8 cellular contexts compared by ENCODE assay signal in genomic region chr21:42227909-42228708, GRCh38. TPM values are rescaled to one million over a fixed set of nuclear protein-coding genes. Genes with fewer than 3 reads are reported as not detected.
DNase-seq lines count a peak whose midpoint lies in the region; ATAC-seq and TF ChIP-seq lines count a peak whose summit lies in the region.

No MANE protein-coding gene starts in this region.

- peak in 1 of 4 donors; percentile 33 for TF ChIP-seq EP300 in sigmoid colon (IDR thresholded peaks at IDR 0.05)

- peak overlapping the region; percentile 54 for H3K27ac ChIP-seq in CD8-positive, alpha-beta T cell (ENCODE audit: low read depth, low read length)
- H3K27ac ChIP-seq in SJSA1 (peak overlapping the region; percentile 33), sigmoid colon (peak overlapping the region; percentile 35 to 67 (median 58)), aorta (ENCODE audit: low read depth in 1 of 2, low read length in 2 of 2) (no peak overlapping the region)

- 17 to 21% methylated on average over 10 of the region's 10 CpGs for WGBS in sigmoid colon, 2 donors
- 68 to 72% methylated on average over 10 of the region's 10 CpGs for WGBS in aorta, 2 donors

- H3K9me3 ChIP-seq in CD8-positive, alpha-beta T cell (ENCODE audit: low read length): no peaks in the 10 kb centered on the region
- H3K9me3 ChIP-seq in SJSA1 (replicated peaks): no peaks in the 10 kb centered on the region
- H3K9me3 ChIP-seq in sigmoid colon: no peaks in the 10 kb centered on the region
- no peaks in the 10 kb centered on the region for H3K9me3 ChIP-seq in aorta (ENCODE audit: control insufficient read depth, low read length)

- no peaks in the 10 kb centered on the region for H3K36me3 ChIP-seq in CD8-positive, alpha-beta T cell (ENCODE audit: insufficient read depth, low read length)
- H3K36me3 ChIP-seq in SJSA1: no peaks in the 10 kb centered on the region
- H3K36me3 ChIP-seq in sigmoid colon: peaks cover 0 to 7% (median 2%) of the 10 kb centered on the region in 4 donors
- no peaks in the 10 kb centered on the region for H3K36me3 ChIP-seq in aorta (ENCODE audit: control insufficient read depth in 1 of 2, insufficient read depth in 2 of 2, low read length in 1 of 2)

- TF ChIP-seq CTCF in CD8-positive, alpha-beta T cell (IDR thresholded peaks at IDR 0.05): no peak
- TF ChIP-seq CTCF in sigmoid colon (IDR thresholded peaks at IDR 0.05): no peak

- intact Hi-C loops in CD8-positive, alpha-beta T cell (cut with DNase I, micrococcal nuclease): loop anchor here (1.0 kb wide), 2 partner anchors 8 to 10 kb away; no protein-coding TSS in a partner anchor
- intact Hi-C loops in Right ventricle myocardium inferior (cut with DNase I) (no loop called here), sigmoid colon (cut with DNase I) (loop anchor here (10.0 kb wide), 2 partner anchors 213 to 353 kb away; partner anchors contain the start of genes PRDM15 and ZBTB21), aorta (cut with DNase I) (no loop called here)

- POLR2A ChIA-PET in CD8-positive, alpha-beta T cell (lab: Charles Lee): interaction anchor here (1.0 to 1.5 kb wide), 2 partner anchors 8 to 10 kb away, joined by 3 read pairs; no protein-coding TSS in a partner anchor

- peak overlapping the region; percentile 47 for H3K4me3 Mint-ChIP-seq in CD8-positive, alpha-beta T cell

- H3K4me1 Mint-ChIP-seq in CD8-positive, alpha-beta T cell (ENCODE audit: low read depth): peaks cover 83% of the 10 kb centered on the region

- H3K9me3 Mint-ChIP-seq in CD8-positive, alpha-beta T cell: no peaks in the 10 kb centered on the region

- TF ChIP-seq POLR2A in sigmoid colon (IDR thresholded peaks at IDR 0.05): no peak

- H3K4me3 ChIP-seq in CD8-positive, alpha-beta T cell (ENCODE audit: low read depth, low read length): no peak overlapping the region
- H3K4me3 ChIP-seq in SJSA1: no peak overlapping the region
- no peak overlapping the region for H3K4me3 ChIP-seq in sigmoid colon
- no peak overlapping the region for H3K4me3 ChIP-seq in aorta (ENCODE audit: low read length in 2 of 2)

- peak; percentile 79 to 99 (median 86) for DNase-seq in CD8-positive, alpha-beta T cell
- DNase-seq in SJSA1 (ENCODE audit: low read depth in 1 of 2, low spot score in 2 of 2): peak; percentile 89 to 94
- peak; percentile 88 for DNase-seq in activated naive CD4-positive, alpha-beta T cell treated with Interleukin-2 at 50 U/mL for 16 hours
- DNase-seq in Right ventricle myocardium inferior (ENCODE audit: missing footprints): peak; percentile 96
- DNase-seq in sigmoid colon: peak; percentile 97
- DNase-seq in aorta: peak; percentile 92 to 95

- CTCF ChIA-PET in CD8-positive, alpha-beta T cell (lab: Charles Lee): interaction anchor here (0.6 to 4.1 kb wide), 5 partner anchors 10 to 83 kb away, joined by 3 to 15 read pairs (median 6); no protein-coding TSS in a partner anchor

- H3K4me1 ChIP-seq in CD8-positive, alpha-beta T cell (ENCODE audit: insufficient read depth, low read length): peaks cover 46% of the 10 kb centered on the region
- peaks cover 20% of the 10 kb centered on the region for H3K4me1 ChIP-seq in SJSA1 (replicated peaks)
- H3K4me1 ChIP-seq in sigmoid colon: peaks cover 0 to 59% (median 44%) of the 10 kb centered on the region in 4 donors
- H3K4me1 ChIP-seq in aorta (ENCODE audit: control insufficient read depth in 1 of 2, insufficient read depth in 2 of 2, low read length in 2 of 2): peaks cover 0 to 2% of the 10 kb centered on the region in 2 donors

- peak overlapping the region; percentile 95 for H3K27ac Mint-ChIP-seq in CD8-positive, alpha-beta T cell

- H3K27me3 Mint-ChIP-seq in CD8-positive, alpha-beta T cell (ENCODE audit: low read depth): no peaks in the 10 kb centered on the region

- ATAC-seq in CD8-positive, alpha-beta T cell: peak; percentile 87
- ATAC-seq in GM19397 (IDR thresholded peaks at IDR 0.05; ENCODE audit: unreplicated experiment) (peak; percentile 83), HG03457 (IDR thresholded peaks at IDR 0.05; ENCODE audit: unreplicated experiment) (peak; percentile 72), Right ventricle myocardium inferior (peak; percentile 97), aorta (ENCODE audit: low FRiP score) (peak; percentile 93)

- H3K36me3 Mint-ChIP-seq in CD8-positive, alpha-beta T cell: peaks cover 43% of the 10 kb centered on the region

- H3K27me3 ChIP-seq in CD8-positive, alpha-beta T cell (ENCODE audit: insufficient read depth, low read length): no peaks in the 10 kb centered on the region
- no peaks in the 10 kb centered on the region for H3K27me3 ChIP-seq in SJSA1 (replicated peaks)
- H3K27me3 ChIP-seq in sigmoid colon: no peaks in the 10 kb centered on the region
- H3K27me3 ChIP-seq in aorta (ENCODE audit: control insufficient read depth in 1 of 2, insufficient read depth in 2 of 2, low read length in 1 of 2): no peaks in the 10 kb centered on the region

RNA-seq across cellular contexts. Expression of gene ABCG1, which starts 9.2 kb away (rescaled TPM):
- total RNA-seq in CD8-positive, alpha-beta T cell: 100 to 1,000 TPM; 119 to 123 TPM
- 4.5 and 11.5 TPM in 2 replicates for total RNA-seq in SJSA1 (2014; rRNA removed; shearing (Covaris generic))
- total RNA-seq in Right ventricle myocardium inferior (9.0 TPM), sigmoid colon (10 to 100 TPM in 3 of 4 donors, 1 to 10 TPM in 1; 6.0 to 19.3 (median 13.6) TPM), aorta (10 to 100 TPM; 18.7 to 24.2 TPM)
- polyA plus RNA-seq in sigmoid colon (10 to 100 TPM in 2 of 3 donors, 1 to 10 TPM in 1; 8.1 to 15.6 (median 10.2) TPM), aorta (1 to 10 TPM; 4.8 to 7.4 TPM)

Comparison
In these comparisons a context has a peak if more than half of its experiments do, and no peak if none do; other contexts are left out.
1. H3K27ac ChIP-seq: peak in CD8-positive, alpha-beta T cell (single experiment), SJSA1 (single experiment) and sigmoid colon (4 of 4); none in aorta (0 of 2).
2. intact Hi-C loops: an anchor here in CD8-positive, alpha-beta T cell (1.0 kb wide) and sigmoid colon (10.0 kb wide); none called in Right ventricle myocardium inferior and aorta.
3. Peak in every context shown above with its lines, with median percentiles within 50 percentile points of each other: ATAC-seq and DNase-seq.